In genomic region chr3:38133557-38134405, GRCh38 we compare ENCODE assay signal across 1 cellular context.
TF ChIP-seq lines count a peak whose summit lies in the region.

No MANE protein-coding gene starts in this region.

TF ChIP-seq in liver, 16 proteins besides CTCF, POLR2A, EP300 and RAD21 (continued from another document):
- TF ChIP-seq ZBTB33 (IDR thresholded peaks at IDR 0.05), result peak; percentile 92
- TF ChIP-seq SP1 (IDR thresholded peaks at IDR 0.05), result peak; percentile 100
- TF ChIP-seq NR2F2 (IDR thresholded peaks at IDR 0.05), result peak; percentile 37
- peak in 1 of 2 donors; percentile 80 for TF ChIP-seq EGR1 (IDR thresholded peaks at IDR 0.05; ENCODE audit: low read depth in 2 of 2)
- peak; percentile 99 to 100 for TF ChIP-seq HNF4A (conservative IDR thresholded peaks at IDR 0.05)
- TF ChIP-seq ATF3 (IDR thresholded peaks at IDR 0.05), result peak; percentile 98
